12 cellular contexts compared by ENCODE assay signal in genomic region chr3:137771401-137772230, GRCh38. TPM values are rescaled to one million over a fixed set of nuclear protein-coding genes. Genes with fewer than 3 reads are reported as not detected.
A peak's percentile ranks its signal among the peaks of the same experiment; 100 is the strongest.
DNase-seq lines count a peak whose midpoint lies in the region; ATAC-seq and TF ChIP-seq lines count a peak whose summit lies in the region.
"Had no signal": no experiment of that assay in that cellular context is flagged by ENCODE, and none has a peak within 500 bp of the region (broad histone marks: within the 10 kb centered on the region; RNA-seq: fewer than 3 reads in every experiment).

No MANE protein-coding gene starts in this region.

- H3K4me1 ChIP-seq in ascending aorta: peaks cover 3 to 21% of the 10 kb centered on the region in 2 donors
- no peaks in the 10 kb centered on the region for H3K4me1 ChIP-seq in mesodermal cell (ENCODE audit: control insufficient read depth, insufficient read depth, low read length, poor library complexity, severe bottlenecking)
- peaks cover 0 to 52% (median 45%) of the 10 kb centered on the region in 5 donors for H3K4me1 ChIP-seq in subcutaneous abdominal adipose tissue (ENCODE audit: control insufficient read depth in 5 of 5, insufficient read depth in 5 of 5, low read length in 5 of 5)

- H3K36me3 ChIP-seq in ascending aorta (no peaks in the 10 kb centered on the region), mesodermal cell (ENCODE audit: control insufficient read depth, insufficient read depth, low read length) (no peaks in the 10 kb centered on the region), subcutaneous abdominal adipose tissue (ENCODE audit: control insufficient read depth in 5 of 5, insufficient read depth in 5 of 5, low read length in 5 of 5) (no peaks in the 10 kb centered on the region)

- TF ChIP-seq CTCF in ascending aorta (IDR thresholded peaks at IDR 0.05): no peak

- no peak overlapping the region for H3K9ac ChIP-seq in subcutaneous abdominal adipose tissue (ENCODE audit: low read length in 5 of 5)

- H3K9me3 ChIP-seq in ascending aorta (no peaks in the 10 kb centered on the region), mesodermal cell (ENCODE audit: control insufficient read depth, low read length) (no peaks in the 10 kb centered on the region), subcutaneous abdominal adipose tissue (ENCODE audit: control insufficient read depth in 5 of 5, low read length in 5 of 5) (no peaks in the 10 kb centered on the region)
- H3K9me3 ChIP-seq: body of pancreas had no signal

- H3K4me3 ChIP-seq in ascending aorta (peak overlapping the region; percentile 48 to 55), mesodermal cell (ENCODE audit: extremely low read depth, insufficient read depth, low read length, poor library complexity, severe bottlenecking) (peak overlapping the region; percentile 12), subcutaneous abdominal adipose tissue (ENCODE audit: low read depth in 1 of 5, low read length in 5 of 5) (peak overlapping the region in 4 of 5 donors; percentile 45 to 60 (median 58))

- WGBS in mesodermal cell (ENCODE audit: insufficient coverage in 2 of 2), 2 experiments: 0% methylated on average over 29 to 38 of the region's 53 CpGs

- DNase-seq in activated T-cell treated with anti-CD3 and anti-CD28 coated beads, Interleukin-2, amount 50 U/mL, for 72 hours: no peak
- DNase-seq in activated T-cell treated with anti-CD3 and anti-CD28 coated beads, Interleukin-2, amount 50 U/mL, for 1 hour: no peak
- no peak for DNase-seq in ascending aorta (ENCODE audit: low spot score in 2 of 2)
- no peak for DNase-seq in inferior parietal cortex (ENCODE audit: extremely low spot score)
- no peak for DNase-seq in NCI-H510A (lab: John Stamatoyannopoulos, UW)
- DNase-seq: body of pancreas, NCI-H1048 had no signal

- H3K4me1 Mint-ChIP-seq in activated T-cell treated with anti-CD3 and anti-CD28 coated beads, Interleukin-2, amount 50 U/mL, for 72 hours (ENCODE audit: low read depth): peaks cover 13% of the 10 kb centered on the region

- H3K9me3 Mint-ChIP-seq in activated T-cell treated with anti-CD3 and anti-CD28 coated beads, Interleukin-2, amount 50 U/mL, for 72 hours: no peaks in the 10 kb centered on the region

- peaks cover 14% of the 10 kb centered on the region for H3K27me3 ChIP-seq in ascending aorta
- peaks cover 51 to 71% (median 63%) of the 10 kb centered on the region in 5 donors for H3K27me3 ChIP-seq in subcutaneous abdominal adipose tissue (ENCODE audit: control insufficient read depth in 5 of 5, insufficient read depth in 4 of 5, low read length in 5 of 5)

- peak overlapping the region; percentile 64 to 83 for H3K4me3 Mint-ChIP-seq in activated T-cell treated with anti-CD3 and anti-CD28 coated beads, Interleukin-2, amount 50 U/mL, for 72 hours

- peaks cover 0 to 4% of the 10 kb centered on the region in 2 donors for H3K36me3 Mint-ChIP-seq in activated T-cell treated with anti-CD3 and anti-CD28 coated beads, Interleukin-2, amount 50 U/mL, for 72 hours (ENCODE audit: insufficient read depth in 2 of 2)

- intact Hi-C loops in ascending aorta (cut with DNase I): no loop called here

- H3K27ac ChIP-seq in ascending aorta: no peak overlapping the region
- no peak overlapping the region for H3K27ac ChIP-seq in mesodermal cell (ENCODE audit: low read depth, low read length, severe bottlenecking)
- H3K27ac ChIP-seq in subcutaneous abdominal adipose tissue (ENCODE audit: low read depth, low read length): no peak overlapping the region
- H3K27ac ChIP-seq: body of pancreas had no signal

- H3K27ac Mint-ChIP-seq in activated T-cell treated with anti-CD3 and anti-CD28 coated beads, Interleukin-2, amount 50 U/mL, for 72 hours: no peak overlapping the region

- no peak for ATAC-seq in activated T-cell treated with anti-CD3 and anti-CD28 coated beads, Interleukin-2, amount 50 U/mL, for 72 hours (replicated peaks in 1 of 2)
- ATAC-seq in GM21529 (IDR thresholded peaks at IDR 0.05; ENCODE audit: unreplicated experiment): no peak
- ATAC-seq: body of pancreas had no signal

- peaks cover 84% of the 10 kb centered on the region for H3K27me3 Mint-ChIP-seq in activated T-cell treated with anti-CD3 and anti-CD28 coated beads, Interleukin-2, amount 50 U/mL, for 72 hours (ENCODE audit: low read depth)

RNA-seq across cellular contexts. Expression of gene SOX14, which starts 7.5 kb away (rescaled TPM):
- total RNA-seq in activated T-cell treated with anti-CD3 and anti-CD28 coated beads, Interleukin-2, amount 50 U/mL, for 72 hours: not detected
- not detected for total RNA-seq in ascending aorta
- not detected for polyA plus RNA-seq in mesodermal cell (2013, experiment 1 of 2)
- polyA plus RNA-seq in mesodermal cell (2013, experiment 2 of 2): not detected
- total RNA-seq: body of pancreas, mucosa of gallbladder had no signal
- polyA plus RNA-seq: BJ had no signal
